ENCODE assay signal across 1 cellular context in the genomic region with DNA sequence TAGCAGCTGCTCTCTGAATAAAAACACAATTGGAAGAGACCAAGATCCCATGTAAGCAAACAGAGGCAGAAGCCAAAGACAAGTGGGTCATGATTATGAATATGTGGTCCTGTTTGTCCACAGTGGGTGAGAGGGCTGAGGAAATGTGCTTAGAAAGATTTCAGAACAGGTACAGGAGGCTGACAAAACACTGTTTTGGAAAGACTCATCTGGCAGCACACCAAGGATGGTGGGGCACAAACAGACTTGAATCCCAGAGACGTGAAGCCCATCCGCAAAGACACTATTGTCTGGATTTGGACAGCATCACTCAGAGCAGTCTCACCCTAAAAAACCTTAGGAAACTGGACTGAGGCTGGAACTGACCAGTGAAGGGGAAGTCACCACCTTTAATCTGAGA.
TF ChIP-seq lines count a peak whose summit lies in the region.

No MANE protein-coding gene starts in this region.

TF ChIP-seq in IMR-90, 13 proteins besides CTCF, POLR2A, EP300 and RAD21:
- TF ChIP-seq RCOR1 (IDR thresholded peaks at IDR 0.05; ENCODE audit: insufficient replicate concordance, low read length) (no peak), MAZ (IDR thresholded peaks at IDR 0.05; ENCODE audit: borderline replicate concordance, low read depth, low read length) (no peak), CEBPB (IDR thresholded peaks at IDR 0.05; ENCODE audit: low read depth, low read length) (no peak), FOS (IDR thresholded peaks at IDR 0.05; ENCODE audit: low read depth, low read length) (no peak), BHLHE40 (IDR thresholded peaks at IDR 0.05; ENCODE audit: low read depth, low read length) (no peak), CHD1 (IDR thresholded peaks at IDR 0.05; ENCODE audit: low read depth, low read length) (no peak), RFX5 (IDR thresholded peaks at IDR 0.05; ENCODE audit: low read depth, low read length) (no peak), SMC3 (IDR thresholded peaks at IDR 0.05; ENCODE audit: low read depth, low read length) (no peak), MAFK (IDR thresholded peaks at IDR 0.05; ENCODE audit: low read depth, low read length) (no peak), MXI1 (IDR thresholded peaks at IDR 0.05; ENCODE audit: borderline replicate concordance, low read depth, low read length) (no peak), NFE2L2 (IDR thresholded peaks at IDR 0.05; ENCODE audit: low read depth, low read length) (no peak)
- TF ChIP-seq, protein P1, sequence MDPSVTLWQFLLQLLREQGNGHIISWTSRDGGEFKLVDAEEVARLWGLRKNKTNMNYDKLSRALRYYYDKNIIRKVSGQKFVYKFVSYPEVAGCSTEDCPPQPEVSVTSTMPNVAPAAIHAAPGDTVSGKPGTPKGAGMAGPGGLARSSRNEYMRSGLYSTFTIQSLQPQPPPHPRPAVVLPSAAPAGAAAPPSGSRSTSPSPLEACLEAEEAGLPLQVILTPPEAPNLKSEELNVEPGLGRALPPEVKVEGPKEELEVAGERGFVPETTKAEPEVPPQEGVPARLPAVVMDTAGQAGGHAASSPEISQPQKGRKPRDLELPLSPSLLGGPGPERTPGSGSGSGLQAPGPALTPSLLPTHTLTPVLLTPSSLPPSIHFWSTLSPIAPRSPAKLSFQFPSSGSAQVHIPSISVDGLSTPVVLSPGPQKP (IDR thresholded peaks at IDR 0.05; ENCODE audit: borderline replicate concordance, low read depth, low read length) = no peak
